Comparison of ENCODE assay signal across 8 cellular contexts in the genomic region with DNA sequence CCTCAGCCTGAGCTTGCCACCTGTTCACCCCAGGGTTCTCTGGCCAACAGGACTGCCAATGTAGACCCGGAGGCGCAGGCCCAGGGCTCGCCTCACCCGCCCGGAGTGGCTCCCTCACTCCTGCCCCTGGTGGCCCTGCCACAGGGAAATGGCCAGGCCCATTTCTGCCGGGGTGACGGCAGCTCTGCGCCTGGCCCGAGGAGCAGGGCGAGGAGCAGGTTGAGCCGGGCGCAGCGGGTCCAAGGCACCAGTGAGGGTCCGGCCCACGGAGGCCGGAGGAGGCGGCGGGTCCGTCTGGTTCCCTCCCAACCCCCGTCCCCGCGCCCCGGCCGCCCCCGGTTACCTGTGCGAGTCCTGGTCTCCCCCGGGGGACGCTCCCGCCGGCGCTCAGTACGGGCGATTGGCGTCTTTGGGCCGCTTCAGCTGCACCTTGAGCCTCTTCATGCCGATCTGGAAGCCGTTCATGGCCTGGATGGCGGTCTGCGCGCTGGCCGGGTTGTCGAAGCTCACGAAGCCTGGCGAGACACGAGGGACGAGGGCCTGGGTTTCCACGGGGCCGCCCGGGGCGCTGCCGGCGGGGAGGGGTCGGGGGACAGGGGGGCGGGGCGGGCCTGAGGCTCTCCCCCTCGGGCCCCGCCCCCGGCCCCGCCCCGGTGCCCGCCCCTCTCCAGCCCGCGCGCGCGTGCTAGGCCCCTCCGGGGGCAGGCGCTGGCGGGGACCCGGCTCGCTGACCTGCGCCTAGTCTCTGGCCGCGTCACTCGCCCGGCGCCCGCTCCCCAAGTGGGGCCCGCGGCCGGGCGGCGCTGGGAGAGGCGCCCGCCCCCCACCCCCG.
DNase-seq lines count a peak whose midpoint lies in the region; ATAC-seq, FAIRE-seq and TF ChIP-seq lines count a peak whose summit lies in the region.

No MANE protein-coding gene starts in this region.

- H3K9me3 ChIP-seq in BLaER1 treated with 17β-estradiol and CSF1 and Interleukin-3, amounts not matched to agents 10 nM and 100 nM (replicated peaks in 1 of 11) = no peaks in the 10 kb centered on the region

- TF ChIP-seq CTCF in bronchial epithelial cell (IDR thresholded peaks at IDR 0.05; ENCODE audit: insufficient read depth, low read length, severe bottlenecking) = no peak
- TF ChIP-seq CTCF in nephron progenitor cell (IDR thresholded peaks at IDR 0.05) = no peak

- no peak overlapping the region for H3K27ac ChIP-seq in BLaER1 treated with 17β-estradiol and CSF1 and Interleukin-3, amounts not matched to agents 10 nM and 100 nM

- no peaks in the 10 kb centered on the region for H3K36me3 ChIP-seq in BLaER1 treated with 17β-estradiol and CSF1 and Interleukin-3, amounts not matched to agents 10 nM and 100 nM
- H3K36me3 ChIP-seq in bronchial epithelial cell (ENCODE audit: control insufficient read depth, insufficient read depth, low read length) = no peaks in the 10 kb centered on the region

- peak; percentile 28 for DNase-seq in HPDE6-E6E7 (ENCODE audit: extremely low spot score)
- DNase-seq in bronchial epithelial cell (ENCODE audit: low read depth) = no peak
- DNase-seq in nephron progenitor cell = peak; percentile 83
- DNase-seq in DMS79 (lab: John Stamatoyannopoulos, UW) = no peak

- H3K4me1 ChIP-seq in BLaER1 treated with 17β-estradiol and CSF1 and Interleukin-3, amounts not matched to agents 10 nM and 100 nM = peaks cover 0 to 22% (median 6%) of the 10 kb centered on the region in 10 experiments; a peak in 10 of 20 replicates

- no peak overlapping the region for H3K27ac Mint-ChIP-seq in nephron progenitor cell

- H3K36me3 Mint-ChIP-seq in nephron progenitor cell (ENCODE audit: low read depth) = no peaks in the 10 kb centered on the region

- peak overlapping the region in 9 of 11 experiments; percentile 18 to 65 (median 44); a peak in 12 of 22 replicates for H3K4me2 ChIP-seq in BLaER1 treated with 17β-estradiol and CSF1 and Interleukin-3, amounts not matched to agents 10 nM and 100 nM

- peaks cover 45% of the 10 kb centered on the region for H3K4me1 Mint-ChIP-seq in nephron progenitor cell

- H4K20me1 ChIP-seq in BLaER1 treated with 17β-estradiol and CSF1 and Interleukin-3, amounts not matched to agents 10 nM and 100 nM = peaks cover 0 to 6% (median 0%) of the 10 kb centered on the region in 11 experiments; a peak in 1 of 22 replicates

- H3K9ac ChIP-seq in BLaER1 treated with 17β-estradiol and CSF1 and Interleukin-3, amounts not matched to agents 10 nM and 100 nM = no peak overlapping the region

- H3K9me3 Mint-ChIP-seq in nephron progenitor cell = no peaks in the 10 kb centered on the region

- H3K27me3 Mint-ChIP-seq in nephron progenitor cell (ENCODE audit: low read depth, poor library complexity) = peaks cover 60% of the 10 kb centered on the region

- ATAC-seq in GM18511 (IDR thresholded peaks at IDR 0.05; ENCODE audit: unreplicated experiment) (no peak), GM21447 (IDR thresholded peaks at IDR 0.05; ENCODE audit: unreplicated experiment) (no peak), HG02884 (IDR thresholded peaks at IDR 0.05; ENCODE audit: unreplicated experiment) (no peak)

- H3K4me3 ChIP-seq in BLaER1 treated with 17β-estradiol and CSF1 and Interleukin-3, amounts not matched to agents 10 nM and 100 nM = peak overlapping the region in 5 of 10 experiments; percentile 8 to 51 (median 39); a peak in 5 of 20 replicates
- H3K4me3 ChIP-seq in bronchial epithelial cell (ENCODE audit: low read depth, low read length) = peak overlapping the region; percentile 39

- no peak for FAIRE-seq in bronchial epithelial cell (lab: Jason Lieb, UNC)

- peaks cover 0 to 26% (median 14%) of the 10 kb centered on the region in 11 experiments; a peak in 18 of 22 replicates for H3K27me3 ChIP-seq in BLaER1 treated with 17β-estradiol and CSF1 and Interleukin-3, amounts not matched to agents 10 nM and 100 nM
- peaks cover 9% of the 10 kb centered on the region for H3K27me3 ChIP-seq in bronchial epithelial cell (ENCODE audit: control insufficient read depth, insufficient read depth, low read length)

- H3K4me3 Mint-ChIP-seq in nephron progenitor cell = peak overlapping the region; percentile 81

Comparison
In these comparisons a context has a peak if more than half of its experiments do, and no peak if none do; other contexts are left out.
1. DNase-seq: peak in HPDE6-E6E7 (single experiment) and nephron progenitor cell (single experiment); none in bronchial epithelial cell (single experiment) and DMS79 (single experiment).